Comparison of ENCODE assay signal across 8 cellular contexts in the genomic region with DNA sequence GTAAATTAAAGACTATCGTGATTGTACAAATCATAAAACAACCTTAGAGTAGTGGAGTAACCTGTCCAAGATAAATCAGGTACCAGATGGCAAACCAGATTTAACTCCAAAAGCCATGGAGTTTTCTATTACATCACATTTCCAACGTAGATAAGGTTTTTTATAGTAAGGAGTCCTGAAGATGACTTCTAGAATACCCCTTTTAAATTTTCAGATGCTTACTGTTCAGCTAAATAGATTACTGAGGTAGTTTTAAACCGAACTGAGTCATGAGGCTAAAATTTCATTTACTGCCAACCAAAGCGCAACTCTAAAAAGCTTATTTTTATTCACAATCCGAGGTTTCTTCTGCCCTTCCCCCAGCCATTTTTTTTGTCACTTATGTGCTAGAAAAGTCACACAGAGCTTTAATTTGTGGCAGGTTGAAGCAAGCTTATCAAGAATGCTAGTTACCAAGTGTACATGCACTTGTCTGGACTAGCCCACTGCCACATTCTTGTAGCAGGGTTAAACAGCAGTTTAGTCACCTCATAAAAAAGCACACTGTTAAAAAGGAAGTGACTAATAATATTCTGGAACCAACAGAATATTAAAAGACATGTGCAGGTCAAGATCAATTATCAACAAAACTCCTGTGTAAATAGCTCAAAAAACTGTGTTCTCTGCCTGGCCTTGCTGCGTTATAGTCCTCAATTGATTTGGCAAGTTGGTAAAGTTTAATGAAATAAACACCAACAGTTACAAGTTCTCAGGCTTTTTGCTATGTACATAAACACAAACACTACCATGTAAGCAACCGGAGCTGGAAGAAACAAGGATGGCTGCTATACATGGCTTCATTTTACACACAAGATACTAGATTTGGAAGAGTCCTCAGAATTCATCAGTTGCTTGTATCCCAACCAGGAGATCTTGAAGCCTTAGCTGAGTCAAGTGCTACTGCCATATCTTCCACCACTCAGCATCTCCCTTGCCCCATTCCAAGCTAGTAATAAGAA.
DNase-seq lines count a peak whose midpoint lies in the region; ATAC-seq and TF ChIP-seq lines count a peak whose summit lies in the region.

No MANE protein-coding gene starts in this region.

- BruUV-seq in A673 (replicated peaks; lab: Mats Ljungman, UMichigan): no TSS peak

- CTCF ChIA-PET in A673 (lab: Charles Lee): no interaction called here

- H3K4me1 ChIP-seq in A673 (ENCODE audit: insufficient read depth, low read length, poor library complexity, severe bottlenecking) (peaks cover 10% of the 10 kb centered on the region), tibial artery (peaks cover 0 to 16% (median 10%) of the 10 kb centered on the region in 4 donors)

- no peaks in the 10 kb centered on the region for H3K27me3 Mint-ChIP-seq in activated T-helper 2 cell treated with anti-CD3 and anti-CD28 coated beads, Interferon-gamma antibody, Interleukin-2, Interleukin-4, amounts not matched to agents 10 μg/mL and 5 μg/mL and 100 μg/mL, durations not matched to agents 14 hours and 24 hours and 36 hours (ENCODE audit: low read depth)

- H3K27ac ChIP-seq in A673 (ENCODE audit: low read depth, low read length, poor library complexity, severe bottlenecking): no peak overlapping the region
- peak overlapping the region in 1 of 2 donors; percentile 5 for H3K27ac ChIP-seq in tibial artery

- H3K9me3 ChIP-seq in A673 (ENCODE audit: low read depth, low read length, poor library complexity, severe bottlenecking): no peaks in the 10 kb centered on the region
- H3K9me3 ChIP-seq in tibial artery: no peaks in the 10 kb centered on the region

- no peaks in the 10 kb centered on the region for H3K36me3 Mint-ChIP-seq in activated T-helper 2 cell treated with anti-CD3 and anti-CD28 coated beads, Interferon-gamma antibody, Interleukin-2, Interleukin-4, amounts not matched to agents 10 μg/mL and 5 μg/mL and 100 μg/mL, durations not matched to agents 14 hours and 24 hours and 36 hours (ENCODE audit: low read depth)

- H3K4me1 Mint-ChIP-seq in activated T-helper 2 cell treated with anti-CD3 and anti-CD28 coated beads, Interferon-gamma antibody, Interleukin-2, Interleukin-4, amounts not matched to agents 10 μg/mL and 5 μg/mL and 100 μg/mL, durations not matched to agents 14 hours and 24 hours and 36 hours (ENCODE audit: low read depth): no peaks in the 10 kb centered on the region

- H3K27ac Mint-ChIP-seq in activated T-helper 2 cell treated with anti-CD3 and anti-CD28 coated beads, Interferon-gamma antibody, Interleukin-2, Interleukin-4, amounts not matched to agents 10 μg/mL and 5 μg/mL and 100 μg/mL, durations not matched to agents 14 hours and 24 hours and 36 hours: no peak overlapping the region

- no peak for TF ChIP-seq CTCF in A673 (conservative IDR thresholded peaks at IDR 0.05; ENCODE audit: low read depth, low read length)
- TF ChIP-seq CTCF in tibial artery (IDR thresholded peaks at IDR 0.05): no peak

- intact Hi-C loops in A673 (cut with micrococcal nuclease; ENCODE audit: unreplicated experiment) (no loop called here), tibial artery (cut with DNase I; ENCODE audit: low total_unique reads) (no loop called here)
- intact Hi-C loops in activated T-helper 2 cell treated with anti-CD3 and anti-CD28 coated beads, Interferon-gamma antibody, Interleukin-2, Interleukin-4, amounts not matched to agents 10 μg/mL and 5 μg/mL and 100 μg/mL, durations not matched to agents 14 hours and 24 hours and 36 hours (cut with micrococcal nuclease): loop anchor here (2.0 kb wide), 1 partner anchor 235 kb away; no protein-coding TSS in a partner anchor

- no peaks in the 10 kb centered on the region for H3K36me3 ChIP-seq in A673 (ENCODE audit: insufficient read depth, low read length, poor library complexity, severe bottlenecking)
- H3K36me3 ChIP-seq in tibial artery: no peaks in the 10 kb centered on the region

- H3K9me3 Mint-ChIP-seq in activated T-helper 2 cell treated with anti-CD3 and anti-CD28 coated beads, Interferon-gamma antibody, Interleukin-2, Interleukin-4, amounts not matched to agents 10 μg/mL and 5 μg/mL and 100 μg/mL, durations not matched to agents 14 hours and 24 hours and 36 hours: no peaks in the 10 kb centered on the region

- no peak overlapping the region for H3K4me3 ChIP-seq in A673 (ENCODE audit: low read depth, low read length, poor library complexity, severe bottlenecking)
- no peak overlapping the region for H3K4me3 ChIP-seq in tibial artery

- H3K27me3 ChIP-seq in A673 (replicated peaks; ENCODE audit: insufficient read depth, low read depth, low read length, poor library complexity) (no peaks in the 10 kb centered on the region), tibial artery (no peaks in the 10 kb centered on the region)

- H3K4me3 Mint-ChIP-seq in activated T-helper 2 cell treated with anti-CD3 and anti-CD28 coated beads, Interferon-gamma antibody, Interleukin-2, Interleukin-4, amounts not matched to agents 10 μg/mL and 5 μg/mL and 100 μg/mL, durations not matched to agents 14 hours and 24 hours and 36 hours (ENCODE audit: low read depth): no peak overlapping the region

- POLR2A ChIA-PET in A673 (lab: Charles Lee; ENCODE audit: low non-redundant PET): no interaction called here

- no peak for ATAC-seq in GM21515 (IDR thresholded peaks at IDR 0.05; ENCODE audit: unreplicated experiment)

- peak; percentile 57 for DNase-seq in A673 (ENCODE audit: low spot score)
- DNase-seq in HCEC 1CT: peak; percentile 67
- DNase-seq in NCI-H748 treated with DMSO at 0.1 percent for 48 hours (lab: John Stamatoyannopoulos, UW): peak; percentile 37
- peak; percentile 34 for DNase-seq in fibroblast of peridontal ligament (ENCODE audit: extremely low read depth)
- no peak for DNase-seq in tibial artery
- no peak for DNase-seq in activated T-helper 2 cell treated with anti-CD3 and anti-CD28 coated beads, Interferon-gamma antibody, Interleukin-2, Interleukin-4, amounts not matched to agents 10 μg/mL and 5 μg/mL and 100 μg/mL, durations not matched to agents 14 hours and 24 hours and 36 hours (ENCODE audit: low spot score)
- DNase-seq in NCI-H526 treated with DMSO at 0.1 percent for 48 hours (lab: John Stamatoyannopoulos, UW): no peak

Comparison
In these comparisons a context has a peak if more than half of its experiments do, and no peak if none do; other contexts are left out.
1. DNase-seq: peak in A673 (single experiment), HCEC 1CT (single experiment), NCI-H748 treated with DMSO at 0.1 percent for 48 hours (single experiment) and fibroblast of peridontal ligament (single experiment); none in tibial artery (0 of 2), activated T-helper 2 cell treated with anti-CD3 and anti-CD28 coated beads, Interferon-gamma antibody, Interleukin-2, Interleukin-4, amounts not matched to agents 10 μg/mL and 5 μg/mL and 100 μg/mL, durations not matched to agents 14 hours and 24 hours and 36 hours (single experiment) and NCI-H526 treated with DMSO at 0.1 percent for 48 hours (single experiment).